In genomic region chr5:142296914-142297417, GRCh38 we compare ENCODE assay signal across 12 cellular contexts. TPM values are rescaled to one million over a fixed set of nuclear protein-coding genes. Genes with fewer than 3 reads are reported as not detected.
DNase-seq lines count a peak whose midpoint lies in the region; TF ChIP-seq lines count a peak whose summit lies in the region.
"Had no signal": no experiment of that assay in that cellular context is flagged by ENCODE, and none has a peak within 500 bp of the region (broad histone marks: within the 10 kb centered on the region; RNA-seq: fewer than 3 reads in every experiment).

No MANE protein-coding gene starts in this region.

- no peak for TF ChIP-seq CTCF in AG10803 (conservative IDR thresholded peaks at IDR 0.05; ENCODE audit: low read length)

- in situ Hi-C loops in KBM-7 (cut with MboI; ENCODE audit: low pct_unique_long_range_greater_than_20kb, low sequenced_read_pairs), result no loop called here

- no peak overlapping the region for H3K4me3 ChIP-seq in AG10803 (ENCODE audit: low read length)

- DNase-seq in AG10803 (ENCODE audit: low read depth) (peak; percentile 91), RPMI7951 (ENCODE audit: low read depth) (peak; percentile 89), fibroblast of peridontal ligament (ENCODE audit: extremely low read depth) (peak; percentile 86), myocyte (ENCODE audit: low read depth) (peak; percentile 91), hypothalamus (lab: John Stamatoyannopoulos, UW) (no peak), NCI-H1417 (lab: John Stamatoyannopoulos, UW) (no peak), amniotic stem cell (lab: John Stamatoyannopoulos, UW) (no peak), KBM-7 (no peak)
- DNase-seq: activated CD4-positive, CD25-positive, alpha-beta regulatory T cell; activated naive CD4-positive, alpha-beta T cell treated with anti-CD3 and anti-CD28 coated beads, Interleukin-2, amount 10 ng/mL, durations not matched to agents 7 days and 5 days; CD4-positive, alpha-beta T cell; NCI-H1092 had no signal

RNA-seq across cellular contexts. Expression of gene SPRY4, which starts 27.9 kb away (rescaled TPM):
- total RNA-seq in RPMI7951 (2014; rRNA removed; shearing (Covaris generic)), result 23.7 TPM in 2 replicates
- total RNA-seq in myocyte, result 11.6 and 13.1 TPM in 2 replicates
- polyA plus RNA-seq in myocyte (2012), result 5.3 TPM

Comparison
In these comparisons a context has a peak if more than half of its experiments do, and no peak if none do; other contexts are left out.
1. DNase-seq: peak in AG10803 (single experiment), RPMI7951 (single experiment), fibroblast of peridontal ligament (single experiment) and myocyte (single experiment); none in hypothalamus (0 of 51), NCI-H1417 (0 of 3), amniotic stem cell (single experiment) and KBM-7 (single experiment).